Comparison of ENCODE assay signal across 28 cellular contexts in the genomic region with DNA sequence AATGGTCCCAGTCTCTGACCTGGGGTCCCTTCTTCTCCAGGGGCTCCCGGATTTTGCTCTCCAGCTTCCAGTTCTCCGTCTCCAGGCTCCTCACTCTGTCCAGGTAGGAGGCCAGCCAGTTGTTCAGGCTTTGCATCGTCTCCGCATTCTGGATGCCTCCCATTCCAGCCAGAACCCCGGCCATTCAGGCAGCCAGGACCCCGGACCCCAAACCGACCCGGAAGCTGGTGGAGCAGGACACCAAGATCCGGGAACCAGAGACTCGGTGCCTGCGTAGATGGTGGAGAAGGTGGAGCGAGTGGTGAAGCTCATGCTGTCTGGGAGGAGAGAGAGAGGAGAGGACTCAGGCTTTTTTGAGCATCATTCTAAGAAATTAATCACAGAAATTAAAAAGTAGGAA.
"Had no signal": no experiment of that assay in that cellular context is flagged by ENCODE, and none has a peak within 500 bp of the region (broad histone marks: within the 10 kb centered on the region; RNA-seq: fewer than 3 reads in every experiment).

No MANE protein-coding gene starts in this region.

- H3K4me3 ChIP-seq: colonic mucosa, coronary artery, dorsolateral prefrontal cortex, esophagus muscularis mucosa, esophagus squamous epithelium, gastrocnemius medialis, gastroesophageal sphincter, heart left ventricle, heart right ventricle had no signal

- H3K36me3 ChIP-seq: colonic mucosa, esophagus muscularis mucosa, esophagus squamous epithelium, gastrocnemius medialis, gastroesophageal sphincter, heart left ventricle, heart right ventricle had no signal

- ATAC-seq: effector memory CD8-positive, alpha-beta T cell; esophagus mucosa; foreskin keratinocyte; gastrocnemius medialis; gastroesophageal sphincter; heart left ventricle; heart right ventricle had no signal

- H3K27me3 ChIP-seq: colonic mucosa, esophagus muscularis mucosa, esophagus squamous epithelium, foreskin keratinocyte, gastrocnemius medialis, gastroesophageal sphincter, heart left ventricle, heart right ventricle had no signal

- H3K27ac ChIP-seq: colonic mucosa, coronary artery, dorsolateral prefrontal cortex, epithelial cell of prostate, esophagus muscularis mucosa, esophagus squamous epithelium, foreskin keratinocyte, gastrocnemius medialis, gastroesophageal sphincter, heart left ventricle, heart right ventricle had no signal

- DNase-seq: colonic mucosa; cortex of kidney; dermis blood vessel endothelial cell; dorsolateral prefrontal cortex; effector CD4-positive, alpha-beta T cell; effector CD8-positive, alpha-beta T cell; effector memory CD4-positive, alpha-beta T cell; effector memory CD8-positive, alpha-beta T cell; endodermal cell; erythroblast; esophagus squamous epithelium; foreskin fibroblast; foreskin keratinocyte; foreskin melanocyte; gastrocnemius medialis; glutamatergic neuron; head of caudate nucleus; heart left ventricle; heart right ventricle had no signal

- H3K9me3 ChIP-seq: colonic mucosa, esophagus muscularis mucosa, esophagus squamous epithelium, gastrocnemius medialis, gastroesophageal sphincter had no signal

- FAIRE-seq: colon, endometrium, endothelial cell of umbilical vein, frontal cortex had no signal

- H3K4me1 ChIP-seq: colonic mucosa, esophagus muscularis mucosa, esophagus squamous epithelium, foreskin keratinocyte, gastrocnemius medialis, gastroesophageal sphincter, heart left ventricle, heart right ventricle had no signal
